In genomic region chr3:67790043-67790442, GRCh38 we compare ENCODE assay signal across 8 cellular contexts.
DNase-seq lines count a peak whose midpoint lies in the region; ATAC-seq and TF ChIP-seq lines count a peak whose summit lies in the region.

No MANE protein-coding gene starts in this region.

- H3K36me3 Mint-ChIP-seq in activated T-helper 17 cell treated with anti-CD3 and anti-CD28 coated beads, Interleukin-2, amount 50 U/mL, for 72 hours (ENCODE audit: low read depth): no peaks in the 10 kb centered on the region

- peaks cover 11% of the 10 kb centered on the region for H3K9me3 Mint-ChIP-seq in activated T-helper 17 cell treated with anti-CD3 and anti-CD28 coated beads, Interleukin-2, amount 50 U/mL, for 72 hours

- no peak overlapping the region for H3K4me3 ChIP-seq in Panc1 (ENCODE audit: low read depth in 2 of 2, low read length in 2 of 2)
- H3K4me3 ChIP-seq in heart right ventricle: no peak overlapping the region

- H3K27me3 Mint-ChIP-seq in activated T-helper 17 cell treated with anti-CD3 and anti-CD28 coated beads, Interleukin-2, amount 50 U/mL, for 72 hours: no peaks in the 10 kb centered on the region

- no peaks in the 10 kb centered on the region for H3K4me1 Mint-ChIP-seq in activated T-helper 17 cell treated with anti-CD3 and anti-CD28 coated beads, Interleukin-2, amount 50 U/mL, for 72 hours

- H3K4me1 ChIP-seq in Panc1 (ENCODE audit: control insufficient read depth, insufficient read depth, low read length) (no peaks in the 10 kb centered on the region), heart right ventricle (no peaks in the 10 kb centered on the region)

- BruUV-seq in Panc1 (replicated peaks; lab: Mats Ljungman, UMichigan): no TSS peak

- CTCF ChIA-PET in Panc1 (lab: Charles Lee): no interaction called here

- H3K27me3 ChIP-seq in Panc1 (ENCODE audit: control insufficient read depth, insufficient read depth, low read length) (no peaks in the 10 kb centered on the region), heart right ventricle (no peaks in the 10 kb centered on the region)

- intact Hi-C loops in Panc1 (cut with micrococcal nuclease; ENCODE audit: unreplicated experiment): no loop called here
- intact Hi-C loops in heart right ventricle (cut with DNase I): loop anchor here in 3 of 10 donors (2.0 to 10.0 kb wide), 3 partner anchors 407 to 1085 kb away; no protein-coding TSS in a partner anchor

- POLR2A ChIA-PET in Panc1 (lab: Charles Lee): no interaction called here

- TF ChIP-seq CTCF in Panc1 (IDR thresholded peaks at IDR 0.05) (peak; percentile 61), heart right ventricle (IDR thresholded peaks at IDR 0.05) (peak; percentile 29 to 63 (median 55))

- in situ Hi-C loops in Panc1 (cut with HindIII; ENCODE audit: low pct_unique_long_range_greater_than_20kb, low sequenced_read_pairs): no loop called here

- H3K36me3 ChIP-seq in Panc1 (ENCODE audit: control insufficient read depth, insufficient read depth, low read length): no peaks in the 10 kb centered on the region
- no peaks in the 10 kb centered on the region for H3K36me3 ChIP-seq in heart right ventricle

- DNase-seq in AG08395 (ENCODE audit: low spot score): peak; percentile 60
- peak; percentile 15 for DNase-seq in Panc1 (ENCODE audit: low read depth, low spot score)
- DNase-seq in heart right ventricle: peak; percentile 11 to 25
- DNase-seq in stimulated activated CD4-positive, alpha-beta T cell treated with anti-CD3 and anti-CD28 coated beads, Interleukin-15, amount 100 ng/mL, for 1 hour (ENCODE audit: low read depth in 1 of 2, low spot score in 1 of 2): peak; percentile 20 to 28
- no peak for DNase-seq in NCI-H2196 (lab: John Stamatoyannopoulos, UW; ENCODE audit: unreplicated experiment)

- H3K27ac ChIP-seq in Panc1 (ENCODE audit: low read length): no peak overlapping the region
- H3K27ac ChIP-seq in heart right ventricle: no peak overlapping the region

- no peak overlapping the region for H3K27ac Mint-ChIP-seq in activated T-helper 17 cell treated with anti-CD3 and anti-CD28 coated beads, Interleukin-2, amount 50 U/mL, for 72 hours

- no peak overlapping the region for H3K4me3 Mint-ChIP-seq in activated T-helper 17 cell treated with anti-CD3 and anti-CD28 coated beads, Interleukin-2, amount 50 U/mL, for 72 hours

- H3K9me3 ChIP-seq in Panc1 (ENCODE audit: control insufficient read depth, insufficient read depth, low read depth, low read length) (no peaks in the 10 kb centered on the region), heart right ventricle (peaks cover 0 to 13% (median 0%) of the 10 kb centered on the region in 11 donors)

- 29 to 35% methylated on average over 2 of the region's 2 CpGs for WGBS in heart right ventricle, 2 donors

- ATAC-seq in GM18519 (IDR thresholded peaks at IDR 0.05; ENCODE audit: low FRiP score, unreplicated experiment) (peak; percentile 65), HG03097 (IDR thresholded peaks at IDR 0.05; ENCODE audit: low FRiP score, unreplicated experiment) (peak; percentile 76), Panc1 (no peak), heart right ventricle (peak in 5 of 8 donors; percentile 41 to 61 (median 50))
- ATAC-seq in activated T-helper 17 cell treated with anti-CD3 and anti-CD28 coated beads, Interleukin-2, amount 50 U/mL, for 72 hours (replicated peaks): peak; percentile 81
